In the genomic region with DNA sequence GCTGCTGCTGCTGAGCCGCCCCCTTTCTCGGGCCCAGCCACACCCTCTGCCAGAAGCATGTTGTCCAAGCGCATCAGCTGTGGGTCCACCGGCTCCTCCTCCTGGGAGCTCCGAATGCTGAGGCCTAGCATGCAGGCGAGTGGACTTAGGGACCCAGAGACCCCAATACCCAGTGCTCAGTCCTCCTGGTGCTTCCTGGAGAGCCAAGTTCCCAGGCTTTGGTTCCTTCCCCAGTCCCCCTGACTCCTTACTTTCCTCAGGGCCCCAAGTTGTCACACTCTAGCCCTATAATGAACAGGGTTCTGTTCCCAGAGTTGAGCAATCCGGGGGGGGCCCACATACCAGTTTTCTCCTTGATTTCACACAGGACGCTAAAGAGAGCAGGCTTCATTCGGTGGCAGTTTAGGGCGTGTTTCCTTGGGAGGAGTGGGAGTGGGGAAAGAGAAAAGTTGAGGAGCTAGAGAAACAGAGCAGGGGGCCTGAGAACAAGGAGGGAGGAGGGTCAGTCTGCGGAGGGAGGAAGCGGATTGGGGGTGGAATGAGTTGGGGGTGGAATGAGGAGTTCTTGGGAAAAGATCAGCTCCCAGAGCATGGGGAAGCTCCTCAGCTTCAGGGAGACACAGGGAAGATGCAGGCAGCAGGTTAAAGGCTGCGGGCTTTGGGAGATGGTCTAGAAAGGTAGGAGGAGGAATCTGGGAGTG, we compare ENCODE assay signal across 8 cellular contexts. TPM values are rescaled to one million over a fixed set of nuclear protein-coding genes. Genes with fewer than 3 reads are reported as not detected.
DNase-seq lines count a peak whose midpoint lies in the region; ATAC-seq, FAIRE-seq and TF ChIP-seq lines count a peak whose summit lies in the region.

No MANE protein-coding gene starts in this region.

- intact Hi-C loops in pancreas (cut with DNase I), result no loop called here

- H3K4me2 ChIP-seq in DND-41 (ENCODE audit: insufficient read depth, low read length), result peak overlapping the region; percentile 93

- H3K9ac ChIP-seq in DND-41 (ENCODE audit: low read depth, low read length), result peak overlapping the region; percentile 78

- peak overlapping the region; percentile 70 to 86; a peak in 3 of 4 replicates for H3K4me3 ChIP-seq in DND-41 (ENCODE audit: low read depth in 1 of 2, low read length in 2 of 2)
- peak overlapping the region; percentile 70 for H3K4me3 ChIP-seq in RWPE2 (ENCODE audit: severe bottlenecking)
- peak overlapping the region; percentile 82 for H3K4me3 ChIP-seq in epithelial cell of proximal tubule (ENCODE audit: low read depth, low read length)
- H3K4me3 ChIP-seq in pancreas, result peak overlapping the region in 3 of 4 donors; percentile 42 to 71 (median 56)

- peaks cover 49% of the 10 kb centered on the region for H3K36me3 ChIP-seq in DND-41 (ENCODE audit: insufficient read depth, low read length)
- H3K36me3 ChIP-seq in RWPE2 (ENCODE audit: low read depth), result peaks cover 28% of the 10 kb centered on the region
- H3K36me3 ChIP-seq in pancreas, result no peaks in the 10 kb centered on the region

- ATAC-seq in DND-41 (ENCODE audit: insufficient read depth, low read depth) (no peak), RWPE2 (ENCODE audit: low read depth) (no peak), pancreas (no peak), HG03097 (IDR thresholded peaks at IDR 0.05; ENCODE audit: low FRiP score, unreplicated experiment) (no peak), HG03135 (IDR thresholded peaks at IDR 0.05; ENCODE audit: unreplicated experiment) (no peak)

- H4K20me1 ChIP-seq in DND-41 (ENCODE audit: insufficient read depth, low read length), result no peaks in the 10 kb centered on the region

- WGBS in pancreas, 2 donors, result 37 to 48% methylated on average over 10 to 12 of the region's 13 CpGs

- H3K9me3 ChIP-seq in DND-41 (ENCODE audit: insufficient read depth, low read length, severe bottlenecking), result no peaks in the 10 kb centered on the region
- no peaks in the 10 kb centered on the region for H3K9me3 ChIP-seq in RWPE2 (ENCODE audit: severe bottlenecking)
- H3K9me3 ChIP-seq in pancreas, result no peaks in the 10 kb centered on the region

- H3K27ac ChIP-seq in DND-41 (ENCODE audit: low read length), result peak overlapping the region; percentile 79
- peak overlapping the region; percentile 81 for H3K27ac ChIP-seq in RWPE2 (ENCODE audit: poor library complexity, severe bottlenecking)
- H3K27ac ChIP-seq in pancreas, result peak overlapping the region; percentile 13 to 92 (median 73)

- DNase-seq in DND-41 (no peak), RWPE2 (ENCODE audit: low spot score) (no peak), epithelial cell of proximal tubule (ENCODE audit: low read depth) (no peak), pancreas (no peak), NCI-H2081 treated with DMSO at 0.1 percent for 48 hours (lab: John Stamatoyannopoulos, UW) (no peak), NCI-H1105 (lab: John Stamatoyannopoulos, UW) (no peak)

- no peak for TF ChIP-seq CTCF in DND-41 (IDR thresholded peaks at IDR 0.05; ENCODE audit: borderline replicate concordance, extremely low read depth, low read length, poor library complexity, severe bottlenecking)
- TF ChIP-seq CTCF in RWPE2 (IDR thresholded peaks at IDR 0.05; ENCODE audit: poor library complexity, severe bottlenecking), result no peak
- no peak for TF ChIP-seq CTCF in epithelial cell of proximal tubule (conservative IDR thresholded peaks at IDR 0.05; ENCODE audit: low read depth, low read length)
- no peak for TF ChIP-seq CTCF in pancreas (IDR thresholded peaks at IDR 0.05)

- H3K79me2 ChIP-seq in DND-41 (ENCODE audit: insufficient read depth, low read length), result peaks cover 61% of the 10 kb centered on the region

- H3K4me1 ChIP-seq in DND-41 (ENCODE audit: insufficient read depth, low read length), result peaks cover 64% of the 10 kb centered on the region
- H3K4me1 ChIP-seq in RWPE2 (ENCODE audit: insufficient read depth, poor library complexity, severe bottlenecking), result peaks cover 9% of the 10 kb centered on the region
- H3K4me1 ChIP-seq in pancreas, result peaks cover 0 to 6% (median 3%) of the 10 kb centered on the region in 3 donors

- H2AFZ ChIP-seq in DND-41 (ENCODE audit: low read depth, low read length), result no peak overlapping the region

- no peaks in the 10 kb centered on the region for H3K27me3 ChIP-seq in DND-41 (ENCODE audit: insufficient read depth, low read length, poor library complexity)
- no peaks in the 10 kb centered on the region for H3K27me3 ChIP-seq in RWPE2 (ENCODE audit: insufficient read depth, poor library complexity, severe bottlenecking)
- no peaks in the 10 kb centered on the region for H3K27me3 ChIP-seq in pancreas

- FAIRE-seq in pancreas (lab: Jason Lieb, UNC), result no peak

RNA-seq across cellular contexts. Expression of a gene that starts 1.5 kb away (rescaled TPM):
- total RNA-seq in epithelial cell of proximal tubule (38.3 and 44.5 TPM in 2 replicates), pancreas (10 to 100 TPM; 20.4 to 45.7 (median 26.1) TPM)
- polyA plus RNA-seq in pancreas, result 10 to 100 TPM; 45.9 to 56.3 TPM

RNA-seq across cellular contexts. Expression of a gene that starts 3.9 kb away (rescaled TPM):
- total RNA-seq in epithelial cell of proximal tubule (15.7 and 17.8 TPM in 2 replicates), pancreas (10 to 100 TPM in 1 of 6 donors, 1 to 10 TPM in 3, under 1 TPM in 2; 0.59 to 10.1 (median 2.9) TPM)
- 1 to 10 TPM; 5.2 to 5.4 TPM for polyA plus RNA-seq in pancreas

RNA-seq across cellular contexts. Expression of a gene that starts 4.5 kb away (rescaled TPM):
- total RNA-seq in epithelial cell of proximal tubule (0.80 and 1.4 TPM in 2 replicates), pancreas (1 to 10 TPM; 1.9 to 4.4 (median 2.9) TPM)
- 10 to 100 TPM; 14.1 to 20.6 TPM for polyA plus RNA-seq in pancreas

RNA-seq across cellular contexts. Expression of a gene that starts 10.3 kb away (rescaled TPM):
- total RNA-seq in epithelial cell of proximal tubule, result 66.6 and 79.9 TPM in 2 replicates
- total RNA-seq in pancreas, result 10 to 100 TPM; 16.1 to 28.5 (median 23.2) TPM
- polyA plus RNA-seq in pancreas, result 10 to 100 TPM; 29.0 to 41.4 TPM

RNA-seq across cellular contexts. Expression of a gene that starts 12.6 kb away (rescaled TPM):
- 57.1 and 72.2 TPM in 2 replicates for total RNA-seq in epithelial cell of proximal tubule
- 10 to 100 TPM; 10.1 to 28.1 (median 15.7) TPM for total RNA-seq in pancreas
- 10 to 100 TPM; 19.6 to 24.5 TPM for polyA plus RNA-seq in pancreas
